ENCODE assay signal across 6 cellular contexts in genomic region chr19:11420894-11421606, GRCh38. TPM values are rescaled to one million over a fixed set of nuclear protein-coding genes. Genes with fewer than 3 reads are reported as not detected.
DNase-seq lines count a peak whose midpoint lies in the region; ATAC-seq and TF ChIP-seq lines count a peak whose summit lies in the region.
"Had no signal": no experiment of that assay in that cellular context is flagged by ENCODE, and none has a peak within 500 bp of the region (broad histone marks: within the 10 kb centered on the region; RNA-seq: fewer than 3 reads in every experiment).

No MANE protein-coding gene starts in this region.

- peak overlapping the region; percentile 63 for H3K4me3 ChIP-seq in OCI-LY7 (ENCODE audit: low read depth, low read length, poor library complexity, severe bottlenecking)

- CTCF ChIA-PET in OCI-LY7 (lab: Charles Lee; ENCODE audit: unreplicated experiment): interaction anchor here (0.5 kb wide), 1 partner anchor 131 kb away, joined by 3 read pairs; no protein-coding TSS in a partner anchor

- no peaks in the 10 kb centered on the region for H4K20me1 ChIP-seq in OCI-LY7 (ENCODE audit: insufficient read depth, low read length)

- TF ChIP-seq CTCF in OCI-LY7 (conservative IDR thresholded peaks at IDR 0.05; ENCODE audit: low read length): no peak

- peak overlapping the region; percentile 73 for H3K4me2 ChIP-seq in OCI-LY7 (ENCODE audit: low read length)

- no TSS peak for BruUV-seq in OCI-LY7 (replicated peaks; lab: Mats Ljungman, UMichigan)

- H3K27ac ChIP-seq in OCI-LY7 (ENCODE audit: low read depth, low read length, poor library complexity, severe bottlenecking): no peak overlapping the region

- intact Hi-C loops in OCI-LY7 (cut with micrococcal nuclease; ENCODE audit: unreplicated experiment): no loop called here

- H3K9me2 ChIP-seq in OCI-LY7 (ENCODE audit: insufficient read depth, low read length): no peaks in the 10 kb centered on the region

- no peak for DNase-seq in OCI-LY7 (ENCODE audit: low spot score)
- DNase-seq in germinal center (ENCODE audit: low spot score): peak; percentile 55
- DNase-seq in stimulated activated naive CD8-positive, alpha-beta T cell treated with anti-CD3 and anti-CD28 coated beads, Interleukin-15, Interleukin-2, amounts not matched to agents 100 U/mL and 50 U/mL, for 24 hours: peak; percentile 13
- DNase-seq in HCEC 1CT: no peak
- DNase-seq: amniotic stem cell had no signal

- ATAC-seq in stimulated activated naive CD8-positive, alpha-beta T cell treated with anti-CD3 and anti-CD28 coated beads, Interleukin-15, Interleukin-2, amounts not matched to agents 100 U/mL and 50 U/mL, for 24 hours: no peak
- ATAC-seq in HG02763 (IDR thresholded peaks at IDR 0.05; ENCODE audit: unreplicated experiment): no peak

- POLR2A ChIA-PET in OCI-LY7 (lab: Charles Lee): interaction anchor here (0.6 to 1.7 kb wide), 3 partner anchors 13 to 40 kb away, joined by 3 read pairs; no protein-coding TSS in a partner anchor

- no peaks in the 10 kb centered on the region for H3K36me3 ChIP-seq in OCI-LY7 (ENCODE audit: insufficient read depth, low read length)

- no peaks in the 10 kb centered on the region for H3K79me2 ChIP-seq in OCI-LY7 (ENCODE audit: insufficient read depth, low read depth, low read length)

- no peaks in the 10 kb centered on the region for H3K9me3 ChIP-seq in OCI-LY7 (ENCODE audit: low read length)

- H2AFZ ChIP-seq in OCI-LY7 (ENCODE audit: low read length): peak overlapping the region; percentile 84; the same call in 1 of the 2 replicates

- peaks cover 38% of the 10 kb centered on the region for H3K4me1 ChIP-seq in OCI-LY7 (ENCODE audit: insufficient read depth, low read length, poor library complexity, severe bottlenecking)

RNA-seq across cellular contexts. Expression of gene RGL3, which starts 1.9 kb away (rescaled TPM):
- 0.41 TPM in 1 of 2 replicates, not detected in the other for total RNA-seq in OCI-LY7 (2014; rRNA removed; shearing (Covaris generic))
- total RNA-seq in OCI-LY7 (2022): 0.49 and 0.61 TPM in 2 replicates

RNA-seq across cellular contexts. Expression of gene ODAD3, which starts 13.9 kb away (rescaled TPM):
- 0.28 and 0.57 TPM in 2 replicates for total RNA-seq in OCI-LY7 (2014; rRNA removed; shearing (Covaris generic))
- total RNA-seq in OCI-LY7 (2022): 0.79 and 1.2 TPM in 2 replicates

RNA-seq across cellular contexts. Expression of gene PRKCSH, which starts 14.4 kb away (rescaled TPM):
- 61.8 and 95.6 TPM in 2 replicates for total RNA-seq in OCI-LY7 (2014; rRNA removed; shearing (Covaris generic))
- total RNA-seq in OCI-LY7 (2022): 271 and 297 TPM in 2 replicates

RNA-seq across cellular contexts. Expression of gene EPOR, which starts 36.9 kb away (rescaled TPM):
- total RNA-seq in OCI-LY7 (2014; rRNA removed; shearing (Covaris generic)): 9.9 and 19.6 TPM in 2 replicates
- 11.3 and 15.7 TPM in 2 replicates for total RNA-seq in OCI-LY7 (2022)

RNA-seq across cellular contexts. Expression of gene SWSAP1, which starts 46.6 kb away (rescaled TPM):
- 5.6 and 6.6 TPM in 2 replicates for total RNA-seq in OCI-LY7 (2014; rRNA removed; shearing (Covaris generic))
- 5.6 and 6.8 TPM in 2 replicates for total RNA-seq in OCI-LY7 (2022)

Comparison
In these comparisons a context has a peak if more than half of its experiments do, and no peak if none do; other contexts are left out.
1. DNase-seq: peak in germinal center (single experiment) and stimulated activated naive CD8-positive, alpha-beta T cell treated with anti-CD3 and anti-CD28 coated beads, Interleukin-15, Interleukin-2, amounts not matched to agents 100 U/mL and 50 U/mL, for 24 hours (single experiment); none in OCI-LY7 (single experiment) and HCEC 1CT (single experiment).